Comparison of ENCODE assay signal across 23 cellular contexts in genomic region chr21:25842925-25843324, GRCh38.
"Had no signal": no experiment of that assay in that cellular context is flagged by ENCODE, and none has a peak within 500 bp of the region (broad histone marks: within the 10 kb centered on the region; RNA-seq: fewer than 3 reads in every experiment).

No MANE protein-coding gene starts in this region.

- H3K36me3 ChIP-seq: esophagus muscularis mucosa, gastroesophageal sphincter, prostate gland, spleen, stomach, thyroid gland had no signal

- H3K4me1 ChIP-seq: parathyroid adenoma, prostate gland, spleen, thyroid gland had no signal

- FAIRE-seq: urothelium cell line had no signal

- H3K4me3 ChIP-seq: esophagus muscularis mucosa, gastroesophageal sphincter, prostate gland, spleen, stomach, thyroid gland had no signal

- H3K27ac ChIP-seq: epithelial cell of prostate, esophagus muscularis mucosa, gastroesophageal sphincter, parathyroid adenoma, prostate gland, spleen, stomach, thyroid gland had no signal

- H3K9me3 ChIP-seq: prostate gland, thyroid gland had no signal

- ATAC-seq: effector memory CD8-positive, alpha-beta T cell; gastroesophageal sphincter; left colon; natural killer cell; sciatic nerve; stimulated activated memory B cell treated with anti-CD40 and anti-IgM and Interleukin-4, amounts not matched to agents 10 μg/mL and 1 μg/mL and 100 μg/mL, for 72 hours had no signal

- DNase-seq: effector memory CD8-positive, alpha-beta T cell; glutamatergic neuron; immature natural killer cell; left colon; mesendoderm; natural killer cell; occipital lobe; retina; spleen; stimulated activated CD4-positive, alpha-beta T cell treated with anti-CD3 and anti-CD28 coated beads, Interleukin-15, amount 100 ng/mL, for 24 hours; stimulated activated CD4-positive, alpha-beta T cell treated with anti-CD3 and anti-CD28 coated beads, Interleukin-1b, Interleukin-23, amount 100 ng/mL, for 48 hours; stimulated activated CD4-positive, alpha-beta T cell treated with anti-CD3 and anti-CD28 coated beads, Interleukin-4, amount 100 ng/mL, for 24 hours; stomach; substantia nigra; thyroid gland had no signal

- H3K9ac ChIP-seq: parathyroid adenoma had no signal
